ENCODE assay signal across 25 cellular contexts in the genomic region with DNA sequence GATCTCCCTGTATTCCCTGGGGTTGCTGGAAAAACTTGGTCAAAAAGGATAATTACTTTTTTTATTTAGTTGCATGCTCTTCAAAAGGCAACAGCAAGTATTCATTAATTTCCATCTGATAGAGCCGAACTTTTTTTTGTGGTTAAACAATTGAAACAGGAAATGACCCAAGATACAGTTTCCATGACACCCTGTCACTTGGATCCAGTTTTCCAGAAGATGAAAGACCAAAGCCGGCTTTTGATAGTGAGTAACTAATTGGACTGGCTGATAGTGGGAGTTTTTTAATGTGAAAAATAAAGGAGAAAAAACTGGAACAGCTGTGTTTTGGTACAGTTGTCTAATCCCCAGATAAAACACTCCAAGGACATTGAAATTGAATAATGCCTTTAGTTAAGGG. TPM values are rescaled to one million over a fixed set of nuclear protein-coding genes. Genes with fewer than 3 reads are reported as not detected.
A peak's percentile ranks its signal among the peaks of the same experiment; 100 is the strongest.
DNase-seq lines count a peak whose midpoint lies in the region; ATAC-seq and TF ChIP-seq lines count a peak whose summit lies in the region.
"Had no signal": no experiment of that assay in that cellular context is flagged by ENCODE, and none has a peak within 500 bp of the region (broad histone marks: within the 10 kb centered on the region; RNA-seq: fewer than 3 reads in every experiment).

No MANE protein-coding gene starts in this region.

- CTCF ChIA-PET in SK-N-SH (lab: Yijun Ruan, JAX) (interaction anchor here (0.6 to 1.7 kb wide), 4 partner anchors 9 to 173 kb away, joined by 3 to 6 read pairs (median 4); no protein-coding TSS in a partner anchor), MCF 10A (lab: Yijun Ruan, JAX) (interaction anchor here (0.7 to 1.0 kb wide), 2 partner anchors 8 to 175 kb away, joined by 3 read pairs; no protein-coding TSS in a partner anchor)

- DNase-seq in SK-N-SH (peak; percentile 55), SW480 (ENCODE audit: low spot score) (peak; percentile 83), hepatocyte (ENCODE audit: low spot score) (no peak), MCF 10A (ENCODE audit: unreplicated experiment) (no peak), NCI-H1092 treated with DMSO at 0.1 percent for 48 hours (lab: John Stamatoyannopoulos, UW) (no peak), islet precursor cell (no peak)
- DNase-seq: activated CD4-positive, alpha-beta T cell treated with anti-CD3 and anti-CD28 coated beads for 1 hour; activated CD8-positive, alpha-beta memory T cell treated with anti-CD3 and anti-CD28 coated beads for 24 hours; activated naive CD4-positive, alpha-beta T cell treated with anti-CD3 and anti-CD28 coated beads, Interleukin-2, amount 10 ng/mL, durations not matched to agents 7 days and 5 days; activated T-cell treated with anti-CD3 and anti-CD28 coated beads, Interleukin-2, amount 50 U/mL, for 48 hours; aorta; effector CD4-positive, alpha-beta T cell; esophagus squamous epithelium; IMR-90; left colon; NCI-H1436 treated with DMSO at 0.1 percent for 48 hours; NCI-H69; upper lobe of right lung had no signal

- WGBS in SK-N-SH (ENCODE audit: low lambda C conversion rate): 34% methylated on average over 2 of the region's 2 CpGs
- 38% methylated on average over 2 of the region's 2 CpGs for WGBS in hepatocyte (ENCODE audit: low lambda C conversion rate, missing lambda C conversion rate)

- H3K4me1 Mint-ChIP-seq in MCF 10A (ENCODE audit: insufficient read depth, unreplicated experiment): peaks cover 11% of the 10 kb centered on the region

- no peak overlapping the region for H3K9ac ChIP-seq in SK-N-SH
- no peak overlapping the region for H3K9ac ChIP-seq in subcutaneous abdominal adipose tissue (ENCODE audit: low read length in 5 of 5)

- no peak for TF ChIP-seq RAD21 in SK-N-SH (IDR thresholded peaks at IDR 0.05; ENCODE audit: low read length)

- H3K27ac Mint-ChIP-seq in MCF 10A (ENCODE audit: low read depth, unreplicated experiment): no peak overlapping the region
- H3K27ac Mint-ChIP-seq: activated naive CD4-positive, alpha-beta T cell treated with anti-CD3 and anti-CD28 coated beads, Interleukin-2, amount 10 ng/mL, durations not matched to agents 7 days and 5 days had no signal

- no peaks in the 10 kb centered on the region for H4K20me1 ChIP-seq in SK-N-SH (ENCODE audit: insufficient read depth)
- H4K20me1 ChIP-seq in hepatocyte (ENCODE audit: insufficient read depth, poor library complexity, severe bottlenecking): peaks cover 11% of the 10 kb centered on the region

- no peaks in the 10 kb centered on the region for H3K9me3 Mint-ChIP-seq in MCF 10A (ENCODE audit: unreplicated experiment)
- H3K9me3 Mint-ChIP-seq: activated naive CD4-positive, alpha-beta T cell treated with anti-CD3 and anti-CD28 coated beads, Interleukin-2, amount 10 ng/mL, durations not matched to agents 7 days and 5 days had no signal

- TF ChIP-seq CTCF in SK-N-SH (IDR thresholded peaks at IDR 0.05) (no peak), hepatocyte (IDR thresholded peaks at IDR 0.05; ENCODE audit: poor library complexity) (no peak), MCF 10A (IDR thresholded peaks at IDR 0.05; ENCODE audit: unreplicated experiment) (no peak)

- H3F3A ChIP-seq in SK-N-SH (replicated peaks; ENCODE audit: insufficient read depth): peaks cover 4% of the 10 kb centered on the region

- H3K4me2 ChIP-seq in SK-N-SH (no peak overlapping the region), hepatocyte (peak overlapping the region; percentile 1)

- no peak overlapping the region for H3K4me3 ChIP-seq in SK-N-SH (ENCODE audit: low read depth in 2 of 2, low read length in 1 of 2)
- H3K4me3 ChIP-seq in hepatocyte: no peak overlapping the region
- H3K4me3 ChIP-seq in subcutaneous abdominal adipose tissue (ENCODE audit: low read depth in 1 of 5, low read length in 5 of 5): no peak overlapping the region
- H3K4me3 ChIP-seq: esophagus squamous epithelium, gastroesophageal sphincter, prostate gland, SJSA1, upper lobe of right lung had no signal

- POLR2A ChIA-PET in SK-N-SH (lab: Yijun Ruan, JAX): no interaction called here
- POLR2A ChIA-PET in MCF 10A (lab: Yijun Ruan, JAX): interaction anchor here (1.4 kb wide), 1 partner anchor 32 kb away, joined by 4 read pairs; no protein-coding TSS in a partner anchor

- H3K9me2 ChIP-seq in SK-N-SH (no peaks in the 10 kb centered on the region), hepatocyte (replicated peaks; ENCODE audit: insufficient read depth) (no peaks in the 10 kb centered on the region)

- H3K36me3 ChIP-seq in SK-N-SH (replicated peaks in 1 of 2; ENCODE audit: control insufficient read depth in 1 of 2, insufficient read depth in 2 of 2, low read length in 1 of 2): no peaks in the 10 kb centered on the region
- no peaks in the 10 kb centered on the region for H3K36me3 ChIP-seq in hepatocyte (replicated peaks; ENCODE audit: insufficient read depth, low read depth)
- H3K36me3 ChIP-seq in subcutaneous abdominal adipose tissue (ENCODE audit: control insufficient read depth in 5 of 5, insufficient read depth in 5 of 5, low read length in 5 of 5): no peaks in the 10 kb centered on the region
- H3K36me3 ChIP-seq: esophagus squamous epithelium, gastroesophageal sphincter, prostate gland, SJSA1, upper lobe of right lung had no signal

- intact Hi-C loops in MCF 10A (cut with micrococcal nuclease): no loop called here

- H3K79me2 ChIP-seq in SK-N-SH (ENCODE audit: insufficient read depth) (0 out of 2 replicates have a peak, but pooled peaks cover 3% of the 10 kb centered on the region), hepatocyte (peaks cover 92% of the 10 kb centered on the region)

- no peaks in the 10 kb centered on the region for H3K9me3 ChIP-seq in SK-N-SH
- H3K9me3 ChIP-seq in hepatocyte (ENCODE audit: low read depth): no peaks in the 10 kb centered on the region
- H3K9me3 ChIP-seq in subcutaneous abdominal adipose tissue (ENCODE audit: control insufficient read depth in 5 of 5, low read length in 5 of 5): no peaks in the 10 kb centered on the region
- H3K9me3 ChIP-seq: esophagus squamous epithelium, gastroesophageal sphincter, prostate gland, SJSA1, upper lobe of right lung had no signal

- no peaks in the 10 kb centered on the region for H3K27me3 Mint-ChIP-seq in MCF 10A (ENCODE audit: insufficient read depth, unreplicated experiment)

- H3K4me1 ChIP-seq in SK-N-SH (ENCODE audit: control insufficient read depth in 1 of 2, insufficient read depth in 2 of 2, low read depth in 1 of 2, low read length in 1 of 2) (peaks cover 16 to 38% of the 10 kb centered on the region in 2 experiments; a peak in 3 of 4 replicates), hepatocyte (ENCODE audit: insufficient read depth) (peaks cover 27% of the 10 kb centered on the region), subcutaneous abdominal adipose tissue (ENCODE audit: control insufficient read depth in 5 of 5, insufficient read depth in 5 of 5, low read length in 5 of 5) (peaks cover 3 to 40% (median 35%) of the 10 kb centered on the region in 5 donors)
- H3K4me1 ChIP-seq: prostate gland, SJSA1 had no signal

- no peak for TF ChIP-seq EP300 in SK-N-SH (IDR thresholded peaks at IDR 0.05; ENCODE audit: borderline replicate concordance in 1 of 2, low read depth in 1 of 2, low read length in 1 of 2)

- H3K27me3 ChIP-seq in SK-N-SH (ENCODE audit: insufficient read depth): no peaks in the 10 kb centered on the region
- no peaks in the 10 kb centered on the region for H3K27me3 ChIP-seq in hepatocyte
- H3K27me3 ChIP-seq in subcutaneous abdominal adipose tissue (ENCODE audit: control insufficient read depth in 5 of 5, insufficient read depth in 4 of 5, low read length in 5 of 5): no peaks in the 10 kb centered on the region
- H3K27me3 ChIP-seq: esophagus squamous epithelium, gastroesophageal sphincter, upper lobe of right lung had no signal

- no TSS peak for BruUV-seq in MCF 10A (replicated peaks; lab: Mats Ljungman, UMichigan)

- no peaks in the 10 kb centered on the region for H3K36me3 Mint-ChIP-seq in MCF 10A (ENCODE audit: insufficient read depth, unreplicated experiment)
- H3K36me3 Mint-ChIP-seq: activated naive CD4-positive, alpha-beta T cell treated with anti-CD3 and anti-CD28 coated beads, Interleukin-2, amount 10 ng/mL, durations not matched to agents 7 days and 5 days had no signal

- H2AFZ ChIP-seq in SK-N-SH (ENCODE audit: low read depth): no peak overlapping the region
- H2AFZ ChIP-seq in hepatocyte: no peak overlapping the region

- peak overlapping the region in 1 of 2 experiments; percentile 86; a peak in 1 of 4 replicates for H3K27ac ChIP-seq in SK-N-SH (ENCODE audit: low read depth in 2 of 2, low read length in 1 of 2)
- no peak overlapping the region for H3K27ac ChIP-seq in hepatocyte
- H3K27ac ChIP-seq in subcutaneous abdominal adipose tissue (ENCODE audit: low read depth, low read length): peak overlapping the region; percentile 49
- H3K27ac ChIP-seq: HL-60, prostate gland, SJSA1, upper lobe of right lung had no signal

- ATAC-seq in SK-N-SH treated with all-trans-retinoic acid at 6 μM for 48 hours: no peak
- ATAC-seq: gastroesophageal sphincter, left colon, upper lobe of right lung had no signal

- no peak overlapping the region for H3K4me3 Mint-ChIP-seq in MCF 10A (ENCODE audit: unreplicated experiment)
- H3K4me3 Mint-ChIP-seq: activated naive CD4-positive, alpha-beta T cell treated with anti-CD3 and anti-CD28 coated beads, Interleukin-2, amount 10 ng/mL, durations not matched to agents 7 days and 5 days had no signal

TF ChIP-seq in SK-N-SH, 30 proteins besides CTCF, POLR2A, EP300 and RAD21 (continues in another document):
- TF ChIP-seq, protein P1, sequence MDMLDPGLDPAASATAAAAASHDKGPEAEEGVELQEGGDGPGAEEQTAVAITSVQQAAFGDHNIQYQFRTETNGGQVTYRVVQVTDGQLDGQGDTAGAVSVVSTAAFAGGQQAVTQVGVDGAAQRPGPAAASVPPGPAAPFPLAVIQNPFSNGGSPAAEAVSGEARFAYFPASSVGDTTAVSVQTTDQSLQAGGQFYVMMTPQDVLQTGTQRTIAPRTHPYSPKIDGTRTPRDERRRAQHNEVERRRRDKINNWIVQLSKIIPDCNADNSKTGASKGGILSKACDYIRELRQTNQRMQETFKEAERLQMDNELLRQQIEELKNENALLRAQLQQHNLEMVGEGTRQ (IDR thresholded peaks at IDR 0.05; ENCODE audit: borderline replicate concordance, low read depth, low read length): no peak

TF ChIP-seq in SK-N-SH treated with all-trans-retinoic acid at 6 μM for 48 hours, 23 proteins besides CTCF, POLR2A, EP300 and RAD21 (continues in another document):
- TF ChIP-seq RARB (CRISPR knock-in tag; IDR thresholded peaks at IDR 0.05): no peak

RNA-seq across cellular contexts. Expression of a gene that starts 33.0 kb away (rescaled TPM):
- polyA plus RNA-seq in SK-N-SH (2012; rRNA removed) (2.2 and 2.4 TPM in 2 replicates), hepatocyte (16.7 and 23.8 TPM in 2 replicates)
- polyA plus RNA-seq in SK-N-SH (2012; cell fraction: cytosol; rRNA removed): 3.2 TPM in 2 replicates
- 3.7 and 4.7 TPM in 2 replicates for polyA plus RNA-seq in SK-N-SH (2012; cell fraction: nucleus; rRNA removed)
- total RNA-seq in hepatocyte (35.1 and 39.7 TPM in 2 replicates), MCF 10A (2022) (2.9 and 3.9 TPM in 2 replicates)
- total RNA-seq: OCI-LY7 had no signal

Comparison
In these comparisons a context has a peak if more than half of its experiments do, and no peak if none do; other contexts are left out.
1. DNase-seq: peak in SK-N-SH (single experiment) and SW480 (single experiment); none in hepatocyte (single experiment), MCF 10A (single experiment), NCI-H1092 treated with DMSO at 0.1 percent for 48 hours (single experiment) and islet precursor cell (single experiment).